In the genomic region with DNA sequence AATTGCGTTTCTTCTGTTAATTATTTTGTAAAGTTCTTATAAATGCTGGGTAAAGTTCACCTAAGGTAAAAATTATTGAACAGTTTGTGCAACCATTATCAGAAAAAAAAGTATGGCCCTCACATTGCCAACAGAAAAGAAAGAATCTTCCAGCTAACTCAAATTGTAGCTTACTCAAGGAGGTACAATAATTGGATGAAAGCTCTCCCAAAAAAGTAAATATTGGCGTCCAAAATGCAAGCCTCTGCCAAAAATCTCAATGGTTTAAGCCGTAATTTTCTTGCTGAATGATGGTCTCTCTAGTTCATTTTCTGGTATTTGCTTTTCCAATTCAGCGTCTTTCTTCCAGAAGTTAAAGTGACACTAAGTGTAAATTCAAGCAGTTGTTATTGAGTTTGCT, we compare ENCODE assay signal across 19 cellular contexts.
"Had no signal": no experiment of that assay in that cellular context is flagged by ENCODE, and none has a peak within 500 bp of the region (broad histone marks: within the 10 kb centered on the region; RNA-seq: fewer than 3 reads in every experiment).

No MANE protein-coding gene starts in this region.

- DNase-seq: activated B cell treated with CpG ODN at 0.5 μM for 24 hours; activated CD4-positive, alpha-beta T cell treated with anti-CD3 and anti-CD28 coated beads for 36 hours; activated CD4-positive, alpha-beta T cell treated with anti-CD3 and anti-CD28 coated beads, Interleukin-2, amount 50 U/mL, for 4 hours; activated CD8-positive, alpha-beta memory T cell treated with anti-CD3 and anti-CD28 coated beads for 24 hours; activated CD8-positive, alpha-beta memory T cell treated with anti-CD3 and anti-CD28 coated beads, Interleukin-2, amount 50 U/mL, for 4 hours; activated naive CD4-positive, alpha-beta T cell; activated naive CD8-positive, alpha-beta T cell treated with anti-CD3 and anti-CD28 coated beads for 36 hours; activated T-cell treated with anti-CD3 and anti-CD28 coated beads, Interleukin-2, amount 50 U/mL, for 4 hours; effector memory CD4-positive, alpha-beta T cell; foreskin keratinocyte; islet precursor cell; left cardiac atrium; lower lobe of right lung; naive B cell; retina; stimulated activated CD4-positive, alpha-beta T cell treated with anti-CD3 and anti-CD28 coated beads, Interleukin-4, amount 100 ng/mL, for 24 hours; stimulated activated naive CD4-positive, alpha-beta T cell treated with Interleukin-2 at 50 U/mL for 16 hours; upper lobe of right lung had no signal

- H3K27me3 ChIP-seq: breast epithelium, foreskin keratinocyte, upper lobe of right lung had no signal

- H3K9me3 ChIP-seq: lower lobe of right lung, upper lobe of right lung had no signal

- H3K4me3 ChIP-seq: breast epithelium, lower lobe of right lung, upper lobe of right lung had no signal

- H3K27ac ChIP-seq: breast epithelium, foreskin keratinocyte, lower lobe of right lung, upper lobe of right lung had no signal

- ATAC-seq: activated CD4-positive, alpha-beta T cell treated with anti-CD3 and anti-CD28 coated beads for 36 hours; activated T-cell treated with anti-CD3 and anti-CD28 coated beads, Interleukin-2, amount 50 U/mL, for 4 hours; foreskin keratinocyte; left cardiac atrium; lower lobe of right lung; upper lobe of right lung had no signal

- H3K4me1 ChIP-seq: breast epithelium, foreskin keratinocyte, lower lobe of right lung, upper lobe of right lung had no signal

- H3K36me3 ChIP-seq: breast epithelium, lower lobe of right lung, upper lobe of right lung had no signal
